8 cellular contexts compared by ENCODE assay signal in genomic region chr7:6576024-6576866, GRCh38. TPM values are rescaled to one million over a fixed set of nuclear protein-coding genes. Genes with fewer than 3 reads are reported as not detected.
A peak's percentile ranks its signal among the peaks of the same experiment; 100 is the strongest.
DNase-seq lines count a peak whose midpoint lies in the region; ATAC-seq, FAIRE-seq and TF ChIP-seq lines count a peak whose summit lies in the region.

No MANE protein-coding gene starts in this region.

- H3K14ac ChIP-seq in H9 (ENCODE audit: insufficient read depth, low read length): no peak overlapping the region

- no peak overlapping the region; the same call in 1 of the 2 replicates for H2BK15ac ChIP-seq in H9 (ENCODE audit: low read depth, low read length)

- H3K4me2 ChIP-seq in A549: peak overlapping the region; percentile 84
- H3K4me2 ChIP-seq in H9 (ENCODE audit: insufficient read depth, insufficient read length, low read length): peak overlapping the region; percentile 26

- H3K9me3 Mint-ChIP-seq in H9: no peaks in the 10 kb centered on the region
- no peaks in the 10 kb centered on the region for H3K9me3 Mint-ChIP-seq in activated naive CD8-positive, alpha-beta T cell treated with anti-CD3 and anti-CD28 coated beads, Interleukin-2, amount 10 ng/mL, durations not matched to agents 7 days and 5 days
- no peaks in the 10 kb centered on the region for H3K9me3 Mint-ChIP-seq in mesothelial cell of epicardium

- peak overlapping the region; percentile 12 for H2BK20ac ChIP-seq in H9 (ENCODE audit: low read depth, low read length, poor library complexity, severe bottlenecking)

- H3K18ac ChIP-seq in H9 (ENCODE audit: insufficient read length, low read depth, low read length): no peak overlapping the region

- POLR2A ChIA-PET in A549 (lab: Yijun Ruan, JAX): interaction anchor here (0.7 kb wide), 1 partner anchor 12 kb away, joined by 3 read pairs; no protein-coding TSS in a partner anchor
- POLR2A ChIA-PET in activated naive CD8-positive, alpha-beta T cell treated with anti-CD3 and anti-CD28 coated beads, Interleukin-2, amount 10 ng/mL, durations not matched to agents 7 days and 5 days (lab: Charles Lee): interaction anchor here (0.6 kb wide), 3 partner anchors 17 to 64 kb away, joined by 3 to 7 read pairs (median 3); no protein-coding TSS in a partner anchor

- H2BK5ac ChIP-seq in H9 (ENCODE audit: insufficient read length, low read length): no peak overlapping the region

- ATAC-seq in A549 (no peak), GM21381 (IDR thresholded peaks at IDR 0.05; ENCODE audit: unreplicated experiment) (no peak)
- no peak for ATAC-seq in activated naive CD8-positive, alpha-beta T cell treated with anti-CD3 and anti-CD28 coated beads, Interleukin-2, amount 10 ng/mL, durations not matched to agents 7 days and 5 days (ENCODE audit: low read depth)

- H2AK5ac ChIP-seq in H9 (ENCODE audit: insufficient read length, low read length): no peak overlapping the region

- H4K91ac ChIP-seq in H9 (ENCODE audit: insufficient read length, low read depth, low read length): no peak overlapping the region

- H2BK120ac ChIP-seq in H9 (ENCODE audit: low read depth, low read length, poor library complexity, severe bottlenecking): no peak overlapping the region

- no peak overlapping the region for H2BK12ac ChIP-seq in H9 (ENCODE audit: insufficient read length, low read depth, low read length)

- no peak for TF ChIP-seq RAD21 in A549 (conservative IDR thresholded peaks at IDR 0.05 in 1 of 2, IDR thresholded peaks at IDR 0.05 in 1 of 2)

- no peak for FAIRE-seq in A549 (lab: Jason Lieb, UNC)

- no peak for TF ChIP-seq EP300 in A549 (IDR thresholded peaks at IDR 0.05)

- no peaks in the 10 kb centered on the region for H3K9me3 ChIP-seq in A549
- H3K9me3 ChIP-seq in H9 (ENCODE audit: control insufficient read depth, low read depth, low read length): no peaks in the 10 kb centered on the region

- no peak overlapping the region for H2AFZ ChIP-seq in H9 (ENCODE audit: low read length)

- H4K5ac ChIP-seq in H9 (ENCODE audit: insufficient read length, low read depth, low read length): no peak overlapping the region

- H3K4me1 Mint-ChIP-seq in H9 (peaks cover 0 to 2% of the 10 kb centered on the region in 2 experiments; a peak in 1 of 4 replicates), mesothelial cell of epicardium (peaks cover 5% of the 10 kb centered on the region)
- H3K4me1 Mint-ChIP-seq in activated naive CD8-positive, alpha-beta T cell treated with anti-CD3 and anti-CD28 coated beads, Interleukin-2, amount 10 ng/mL, durations not matched to agents 7 days and 5 days: peaks cover 15% of the 10 kb centered on the region

- H3K23ac ChIP-seq in H9 (ENCODE audit: insufficient read length, low read depth, low read length): no peak overlapping the region

- H3K9ac ChIP-seq in H9 (ENCODE audit: extremely low read depth, insufficient read length, low read length): no peak overlapping the region

- no peaks in the 10 kb centered on the region for H3K79me2 ChIP-seq in H9 (ENCODE audit: insufficient read depth, low read length)

- H4K8ac ChIP-seq in H9 (replicated peaks; ENCODE audit: insufficient read length, low read depth, low read length): no peak overlapping the region

- H3K27me3 Mint-ChIP-seq in H9 (ENCODE audit: low read depth) (peaks cover 2% of the 10 kb centered on the region), mesothelial cell of epicardium (ENCODE audit: low read depth) (peaks cover 4% of the 10 kb centered on the region)
- H3K27me3 Mint-ChIP-seq in activated naive CD8-positive, alpha-beta T cell treated with anti-CD3 and anti-CD28 coated beads, Interleukin-2, amount 10 ng/mL, durations not matched to agents 7 days and 5 days: no peaks in the 10 kb centered on the region

- no peaks in the 10 kb centered on the region for H4K20me1 ChIP-seq in H9 (ENCODE audit: control insufficient read depth, insufficient read depth, insufficient read length)

- no peak overlapping the region for H3K4ac ChIP-seq in H9 (ENCODE audit: low read depth, low read length)

- H3K36me3 Mint-ChIP-seq in H9 (ENCODE audit: insufficient read depth in 1 of 3, low read depth in 3 of 3) (peaks cover 6 to 26% (median 17%) of the 10 kb centered on the region in 3 experiments; a peak in 6 of 7 replicates), mesothelial cell of epicardium (peaks cover 13% of the 10 kb centered on the region)
- peaks cover 9% of the 10 kb centered on the region for H3K36me3 Mint-ChIP-seq in activated naive CD8-positive, alpha-beta T cell treated with anti-CD3 and anti-CD28 coated beads, Interleukin-2, amount 10 ng/mL, durations not matched to agents 7 days and 5 days

- no peaks in the 10 kb centered on the region for H3K23me2 ChIP-seq in H9 (ENCODE audit: insufficient read length, low read depth, low read length, poor library complexity, severe bottlenecking)

- CTCF ChIA-PET in A549 (lab: Yijun Ruan, JAX): interaction anchor here (0.7 to 5.9 kb wide), 7 partner anchors 10 to 610 kb away, joined by 3 to 58 read pairs (median 4); partner anchors contain the start of gene INTS15

- H3K4me3 Mint-ChIP-seq in H9 (peak overlapping the region; percentile 57 to 58; a peak in 3 of 5 replicates), mesothelial cell of epicardium (peak overlapping the region; percentile 62)
- peak overlapping the region; percentile 47 for H3K4me3 Mint-ChIP-seq in activated naive CD8-positive, alpha-beta T cell treated with anti-CD3 and anti-CD28 coated beads, Interleukin-2, amount 10 ng/mL, durations not matched to agents 7 days and 5 days

- DNase-seq in A549 (ENCODE audit: low read depth in 1 of 2, low spot score in 1 of 2): no peak
- peak; percentile 69 for DNase-seq in H9
- no peak for DNase-seq in activated naive CD8-positive, alpha-beta T cell treated with anti-CD3 and anti-CD28 coated beads, Interleukin-2, amount 10 ng/mL, durations not matched to agents 7 days and 5 days
- DNase-seq in mesothelial cell of epicardium (ENCODE audit: low spot score in 2 of 2, unreplicated experiment in 2 of 2): no peak
- no peak for DNase-seq in MV-4-11 (lab: John Stamatoyannopoulos, UW)
- DNase-seq in KG1 (lab: John Stamatoyannopoulos, UW): no peak
- no peak for DNase-seq in NCI-H1048 (lab: John Stamatoyannopoulos, UW)

- H3K27ac Mint-ChIP-seq in H9 (no peak overlapping the region; a peak in 1 of 7 replicates), mesothelial cell of epicardium (peak overlapping the region; percentile 71)
- H3K27ac Mint-ChIP-seq in activated naive CD8-positive, alpha-beta T cell treated with anti-CD3 and anti-CD28 coated beads, Interleukin-2, amount 10 ng/mL, durations not matched to agents 7 days and 5 days: no peak overlapping the region

- H3K56ac ChIP-seq in H9 (ENCODE audit: insufficient read length, low read depth, low read length): no peak overlapping the region

- peaks cover 20% of the 10 kb centered on the region for H3K4me1 ChIP-seq in A549
- H3K4me1 ChIP-seq in H9 (ENCODE audit: insufficient read depth, low read length): no peaks in the 10 kb centered on the region

- WGBS in A549 (ENCODE audit: missing lambda C conversion rate): 70% methylated on average over 14 of the region's 14 CpGs
- no CpG with 5 or more reads among the region's 14 CpGs for WGBS in H9 (ENCODE audit: extremely low coverage, insufficient read length, low lambda C conversion rate)

- H3K27ac ChIP-seq in A549 (peak overlapping the region; percentile 93 to 95), H9 (ENCODE audit: insufficient read length, low read depth, low read length) (no peak overlapping the region)

- no peaks in the 10 kb centered on the region for H3K79me1 ChIP-seq in H9 (ENCODE audit: insufficient read depth, low read depth, low read length, poor library complexity, severe bottlenecking)

- no peaks in the 10 kb centered on the region for H3K27me3 ChIP-seq in H9 (ENCODE audit: insufficient read depth, low read length)

- H3K4me3 ChIP-seq in A549: peak overlapping the region; percentile 77

- H3T11ph ChIP-seq in H9 (ENCODE audit: low read length): no peak overlapping the region

- TF ChIP-seq CTCF in A549 (IDR thresholded peaks at IDR 0.05) (no peak), H9 (conservative IDR thresholded peaks at IDR 0.05) (peak; percentile 32; the same call in 2 of the 3 replicates), mesothelial cell of epicardium (IDR thresholded peaks at IDR 0.05; ENCODE audit: unreplicated experiment) (no peak)

- TF ChIP-seq POLR2A in A549 (IDR thresholded peaks at IDR 0.05; ENCODE audit: low read length): no peak

RNA-seq across cellular contexts. Expression of gene ZDHHC4, which starts 1.0 kb away (rescaled TPM):
- polyA plus RNA-seq in A549 (2011; rRNA removed): 118 and 149 TPM in 2 replicates
- polyA plus RNA-seq in A549 (2012; cell fraction: cytosol; rRNA removed): 63.7 and 69.6 TPM in 2 replicates
- polyA plus RNA-seq in A549 (2012; cell fraction: nucleus; rRNA removed): 43.7 and 74.3 TPM in 2 replicates
- 37.0 to 43.3 TPM (median 42.8 TPM) in 3 replicates for polyA plus RNA-seq in A549 (2017; fragmentation: RNase III; extraction: RNeasy Plus Mini Kit Qiagen cat#74134 plus additional on column Dnase treatment)
- polyA minus RNA-seq in A549 (2011; rRNA and poly(A)+ RNA removed): 128 and 141 TPM in 2 replicates
- total RNA-seq in H9 (2021): 58.9 and 62.0 TPM in 2 replicates
- 10 to 100 TPM; 38.2 to 44.6 TPM for total RNA-seq in activated naive CD8-positive, alpha-beta T cell treated with anti-CD3 and anti-CD28 coated beads, Interleukin-2, amount 10 ng/mL, durations not matched to agents 7 days and 5 days
- total RNA-seq in mesothelial cell of epicardium: 66.9 to 75.3 TPM (median 67.9 TPM) in 3 replicates

RNA-seq across cellular contexts. Expression of gene INTS15, which starts 13.6 kb away (rescaled TPM):
- polyA plus RNA-seq in A549 (2011; rRNA removed) (23.4 and 26.1 TPM in 2 replicates), A549 (2017; fragmentation: RNase III; extraction: RNeasy Plus Mini Kit Qiagen cat#74134 plus additional on column Dnase treatment) (13.6 to 14.7 TPM (median 14.5 TPM) in 3 replicates)
- 23.7 and 24.5 TPM in 2 replicates for polyA plus RNA-seq in A549 (2012; cell fraction: cytosol; rRNA removed)
- polyA plus RNA-seq in A549 (2012; cell fraction: nucleus; rRNA removed): 26.2 and 31.6 TPM in 2 replicates
- polyA minus RNA-seq in A549 (2011; rRNA and poly(A)+ RNA removed): 21.3 and 23.8 TPM in 2 replicates
- total RNA-seq in H9 (2021) (41.9 and 42.9 TPM in 2 replicates), mesothelial cell of epicardium (44.1 to 44.5 TPM (median 44.4 TPM) in 3 replicates)
- 10 to 100 TPM; 42.8 to 47.3 TPM for total RNA-seq in activated naive CD8-positive, alpha-beta T cell treated with anti-CD3 and anti-CD28 coated beads, Interleukin-2, amount 10 ng/mL, durations not matched to agents 7 days and 5 days

RNA-seq across cellular contexts. Expression of gene GRID2IP, which starts 25.0 kb away (rescaled TPM):
- 0.03 TPM in 1 of 2 replicates, not detected in the other for polyA plus RNA-seq in A549 (2011; rRNA removed)
- 0.01 TPM in 1 of 2 replicates, not detected in the other for polyA plus RNA-seq in A549 (2012; cell fraction: cytosol; rRNA removed)
- 0.02 TPM in 1 of 2 replicates, not detected in the other for polyA plus RNA-seq in A549 (2012; cell fraction: nucleus; rRNA removed)
- 0.03 TPM in 1 of 3 replicates, not detected in the others for polyA plus RNA-seq in A549 (2017; fragmentation: RNase III; extraction: RNeasy Plus Mini Kit Qiagen cat#74134 plus additional on column Dnase treatment)
- polyA minus RNA-seq in A549 (2011; rRNA and poly(A)+ RNA removed): not detected in 2 replicates
- total RNA-seq in H9 (2021): 1.7 TPM in 2 replicates
- total RNA-seq in activated naive CD8-positive, alpha-beta T cell treated with anti-CD3 and anti-CD28 coated beads, Interleukin-2, amount 10 ng/mL, durations not matched to agents 7 days and 5 days: under 1 TPM; 0.28 to 0.53 TPM
- total RNA-seq in mesothelial cell of epicardium: 1.4 to 1.5 TPM (median 1.5 TPM) in 3 replicates

RNA-seq across cellular contexts. Expression of gene ZNF853, which starts 39.2 kb away (rescaled TPM):
- 2.2 and 2.7 TPM in 2 replicates for polyA plus RNA-seq in A549 (2011; rRNA removed)
- 1.5 and 2.7 TPM in 2 replicates for polyA plus RNA-seq in A549 (2012; cell fraction: cytosol; rRNA removed)
- 1.6 and 1.7 TPM in 2 replicates for polyA plus RNA-seq in A549 (2012; cell fraction: nucleus; rRNA removed)
- polyA plus RNA-seq in A549 (2017; fragmentation: RNase III; extraction: RNeasy Plus Mini Kit Qiagen cat#74134 plus additional on column Dnase treatment): 1.6 to 2.1 TPM (median 1.8 TPM) in 3 replicates
- 6.8 and 8.7 TPM in 2 replicates for polyA minus RNA-seq in A549 (2011; rRNA and poly(A)+ RNA removed)
- total RNA-seq in H9 (2021): 9.3 and 9.6 TPM in 2 replicates
- 1 to 10 TPM; 4.7 to 4.9 TPM for total RNA-seq in activated naive CD8-positive, alpha-beta T cell treated with anti-CD3 and anti-CD28 coated beads, Interleukin-2, amount 10 ng/mL, durations not matched to agents 7 days and 5 days
- total RNA-seq in mesothelial cell of epicardium: 22.7 to 23.5 TPM (median 22.9 TPM) in 3 replicates
